Comparison of ENCODE assay signal across 1 cellular context in the genomic region with DNA sequence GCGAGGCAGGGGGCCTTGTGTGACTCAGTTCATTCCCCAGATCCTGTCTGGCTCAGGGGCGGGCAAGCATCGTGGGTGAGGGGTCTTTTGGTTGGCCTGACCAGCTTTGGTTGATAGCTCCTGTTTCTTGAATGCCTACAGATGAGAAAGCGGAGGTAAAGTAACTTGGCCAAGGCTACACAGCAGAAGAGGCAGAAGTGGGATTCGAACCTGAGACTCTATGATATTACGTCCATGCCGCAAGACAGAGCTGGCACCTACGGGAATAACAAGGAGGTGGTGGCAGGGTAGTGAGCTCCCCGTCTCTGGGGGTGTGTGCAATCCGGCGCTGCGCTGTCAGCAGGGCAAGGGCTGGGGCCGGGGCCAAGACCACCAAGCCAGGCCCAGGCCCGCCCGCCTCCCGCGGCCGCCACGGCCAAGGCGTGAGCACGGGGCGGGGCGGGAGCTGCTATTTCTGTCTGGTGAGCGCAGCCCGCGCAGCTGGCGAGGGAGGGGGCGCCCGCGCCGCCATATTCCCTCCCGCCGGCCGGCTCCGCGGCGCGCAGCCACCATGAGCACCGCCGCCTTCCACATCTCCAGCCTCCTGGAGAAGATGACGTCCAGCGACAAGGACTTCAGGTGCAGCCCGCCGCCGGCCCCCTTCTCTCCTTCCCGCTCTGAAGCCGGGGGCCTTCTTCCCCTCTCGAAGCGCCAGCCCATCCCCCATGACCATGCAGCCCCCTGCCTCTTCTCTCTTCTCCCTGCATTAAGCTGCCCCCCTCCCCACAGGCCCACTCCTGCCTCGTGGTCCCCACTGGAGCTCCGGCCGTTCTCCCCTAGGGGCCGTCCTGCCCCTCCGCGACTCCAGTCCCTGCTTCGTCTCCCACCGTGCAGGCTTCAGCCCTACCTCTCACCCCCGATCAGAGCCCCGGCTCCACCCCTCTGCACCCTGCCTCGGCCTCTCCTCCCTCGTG.
TF ChIP-seq lines count a peak whose summit lies in the region.

CAND2 (plus strand) TSS at position 510 of the 953 bp plus-strand sequence; CDS start at position 551, 41 bp downstream.

TF ChIP-seq in K562, 482 proteins besides CTCF, POLR2A, EP300 and RAD21 (continued from another document and continues in another):
- TF ChIP-seq ZBTB40 (IDR thresholded peaks at IDR 0.05) (peak; percentile 47; the same call in 1 of the 2 replicates), ZBTB40 (CRISPR knock-in tag; IDR thresholded peaks at IDR 0.05) (no peak), NCOA6 (IDR thresholded peaks at IDR 0.05) (no peak), SMAD1 (IDR thresholded peaks at IDR 0.05; ENCODE audit: low read depth, low read length, partially characterized antibody) (no peak), JUND (IDR thresholded peaks at IDR 0.05; ENCODE audit: borderline replicate concordance, low read depth, low read length) (no peak), JUND (tag; IDR thresholded peaks at IDR 0.05; ENCODE audit: borderline replicate concordance, low read depth, low read length) (0 out of 3 replicates have a peak, but pooled peaks have one; percentile 26), NFRKB (IDR thresholded peaks at IDR 0.05; ENCODE audit: low read depth) (peak; percentile 87), ZNF316 (IDR thresholded peaks at IDR 0.05) (no peak), ZNF41 (CRISPR knock-in tag; conservative IDR thresholded peaks at IDR 0.05) (no peak), CEBPG (CRISPR knock-in tag; IDR thresholded peaks at IDR 0.05) (no peak), CEBPG (tag; conservative IDR thresholded peaks at IDR 0.05 in 1 of 2, IDR thresholded peaks at IDR 0.05 in 1 of 2) (no peak), CREM (IDR thresholded peaks at IDR 0.05; ENCODE audit: low read depth) (0 out of 2 replicates have a peak, but pooled peaks have one; percentile 41), FOXM1 (IDR thresholded peaks at IDR 0.05; ENCODE audit: low read depth) (no peak), FOXM1 (CRISPR knock-in tag; IDR thresholded peaks at IDR 0.05; ENCODE audit: low read depth) (no peak; the same call in 1 of the 2 replicates), ZKSCAN8 (CRISPR knock-in tag; IDR thresholded peaks at IDR 0.05) (no peak), ZFX (CRISPR knock-in tag; IDR thresholded peaks at IDR 0.05) (peak; percentile 99), SREBF2 (CRISPR knock-in tag; IDR thresholded peaks at IDR 0.05) (peak; percentile 39; the same call in 1 of the 2 replicates), KLF6 (CRISPR knock-in tag; IDR thresholded peaks at IDR 0.05; ENCODE audit: borderline replicate concordance) (no peak), ZNF76 (CRISPR knock-in tag; IDR thresholded peaks at IDR 0.05; ENCODE audit: borderline replicate concordance) (no peak), ZNF121 (CRISPR knock-in tag; conservative IDR thresholded peaks at IDR 0.05) (no peak), ELK1 (CRISPR knock-in tag; IDR thresholded peaks at IDR 0.05) (0 out of 2 replicates have a peak, but pooled peaks have one; percentile 62), NBN (IDR thresholded peaks at IDR 0.05; ENCODE audit: low read depth) (0 out of 2 replicates have a peak, but pooled peaks have one; percentile 35), ATF1 (CRISPR knock-in tag; IDR thresholded peaks at IDR 0.05) (no peak), ATF1 (tag; IDR thresholded peaks at IDR 0.05) (peak; percentile 78), OTX1 (CRISPR knock-in tag; IDR thresholded peaks at IDR 0.05) (peak; percentile 70; the same call in 1 of the 2 replicates), TFE3 (CRISPR knock-in tag; IDR thresholded peaks at IDR 0.05) (no peak), ZFP30 (CRISPR knock-in tag; IDR thresholded peaks at IDR 0.05; ENCODE audit: borderline replicate concordance) (no peak), BMI1 (IDR thresholded peaks at IDR 0.05; ENCODE audit: low read length) (no peak), CAMTA2 (CRISPR knock-in tag; conservative IDR thresholded peaks at IDR 0.05) (no peak; the same call in 1 of the 2 replicates), ZFPM2 (CRISPR knock-in tag; IDR thresholded peaks at IDR 0.05) (no peak), XRCC4 (IDR thresholded peaks at IDR 0.05; ENCODE audit: extremely low read depth, insufficient read depth, insufficient read length) (no peak), TAF7 (tag; IDR thresholded peaks at IDR 0.05) (no peak)
- TF ChIP-seq, protein P1, sequence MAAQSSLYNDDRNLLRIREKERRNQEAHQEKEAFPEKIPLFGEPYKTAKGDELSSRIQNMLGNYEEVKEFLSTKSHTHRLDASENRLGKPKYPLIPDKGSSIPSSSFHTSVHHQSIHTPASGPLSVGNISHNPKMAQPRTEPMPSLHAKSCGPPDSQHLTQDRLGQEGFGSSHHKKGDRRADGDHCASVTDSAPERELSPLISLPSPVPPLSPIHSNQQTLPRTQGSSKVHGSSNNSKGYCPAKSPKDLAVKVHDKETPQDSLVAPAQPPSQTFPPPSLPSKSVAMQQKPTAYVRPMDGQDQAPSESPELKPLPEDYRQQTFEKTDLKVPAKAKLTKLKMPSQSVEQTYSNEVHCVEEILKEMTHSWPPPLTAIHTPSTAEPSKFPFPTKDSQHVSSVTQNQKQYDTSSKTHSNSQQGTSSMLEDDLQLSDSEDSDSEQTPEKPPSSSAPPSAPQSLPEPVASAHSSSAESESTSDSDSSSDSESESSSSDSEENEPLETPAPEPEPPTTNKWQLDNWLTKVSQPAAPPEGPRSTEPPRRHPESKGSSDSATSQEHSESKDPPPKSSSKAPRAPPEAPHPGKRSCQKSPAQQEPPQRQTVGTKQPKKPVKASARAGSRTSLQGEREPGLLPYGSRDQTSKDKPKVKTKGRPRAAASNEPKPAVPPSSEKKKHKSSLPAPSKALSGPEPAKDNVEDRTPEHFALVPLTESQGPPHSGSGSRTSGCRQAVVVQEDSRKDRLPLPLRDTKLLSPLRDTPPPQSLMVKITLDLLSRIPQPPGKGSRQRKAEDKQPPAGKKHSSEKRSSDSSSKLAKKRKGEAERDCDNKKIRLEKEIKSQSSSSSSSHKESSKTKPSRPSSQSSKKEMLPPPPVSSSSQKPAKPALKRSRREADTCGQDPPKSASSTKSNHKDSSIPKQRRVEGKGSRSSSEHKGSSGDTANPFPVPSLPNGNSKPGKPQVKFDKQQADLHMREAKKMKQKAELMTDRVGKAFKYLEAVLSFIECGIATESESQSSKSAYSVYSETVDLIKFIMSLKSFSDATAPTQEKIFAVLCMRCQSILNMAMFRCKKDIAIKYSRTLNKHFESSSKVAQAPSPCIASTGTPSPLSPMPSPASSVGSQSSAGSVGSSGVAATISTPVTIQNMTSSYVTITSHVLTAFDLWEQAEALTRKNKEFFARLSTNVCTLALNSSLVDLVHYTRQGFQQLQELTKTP (IDR thresholded peaks at IDR 0.05; ENCODE audit: low read depth in 1 of 2, partially characterized antibody in 2 of 2) = no peak
- TF ChIP-seq, protein P2, sequence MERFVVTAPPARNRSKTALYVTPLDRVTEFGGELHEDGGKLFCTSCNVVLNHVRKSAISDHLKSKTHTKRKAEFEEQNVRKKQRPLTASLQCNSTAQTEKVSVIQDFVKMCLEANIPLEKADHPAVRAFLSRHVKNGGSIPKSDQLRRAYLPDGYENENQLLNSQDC (CRISPR knock-in tag; IDR thresholded peaks at IDR 0.05) = no peak
- TF ChIP-seq, protein P3, sequence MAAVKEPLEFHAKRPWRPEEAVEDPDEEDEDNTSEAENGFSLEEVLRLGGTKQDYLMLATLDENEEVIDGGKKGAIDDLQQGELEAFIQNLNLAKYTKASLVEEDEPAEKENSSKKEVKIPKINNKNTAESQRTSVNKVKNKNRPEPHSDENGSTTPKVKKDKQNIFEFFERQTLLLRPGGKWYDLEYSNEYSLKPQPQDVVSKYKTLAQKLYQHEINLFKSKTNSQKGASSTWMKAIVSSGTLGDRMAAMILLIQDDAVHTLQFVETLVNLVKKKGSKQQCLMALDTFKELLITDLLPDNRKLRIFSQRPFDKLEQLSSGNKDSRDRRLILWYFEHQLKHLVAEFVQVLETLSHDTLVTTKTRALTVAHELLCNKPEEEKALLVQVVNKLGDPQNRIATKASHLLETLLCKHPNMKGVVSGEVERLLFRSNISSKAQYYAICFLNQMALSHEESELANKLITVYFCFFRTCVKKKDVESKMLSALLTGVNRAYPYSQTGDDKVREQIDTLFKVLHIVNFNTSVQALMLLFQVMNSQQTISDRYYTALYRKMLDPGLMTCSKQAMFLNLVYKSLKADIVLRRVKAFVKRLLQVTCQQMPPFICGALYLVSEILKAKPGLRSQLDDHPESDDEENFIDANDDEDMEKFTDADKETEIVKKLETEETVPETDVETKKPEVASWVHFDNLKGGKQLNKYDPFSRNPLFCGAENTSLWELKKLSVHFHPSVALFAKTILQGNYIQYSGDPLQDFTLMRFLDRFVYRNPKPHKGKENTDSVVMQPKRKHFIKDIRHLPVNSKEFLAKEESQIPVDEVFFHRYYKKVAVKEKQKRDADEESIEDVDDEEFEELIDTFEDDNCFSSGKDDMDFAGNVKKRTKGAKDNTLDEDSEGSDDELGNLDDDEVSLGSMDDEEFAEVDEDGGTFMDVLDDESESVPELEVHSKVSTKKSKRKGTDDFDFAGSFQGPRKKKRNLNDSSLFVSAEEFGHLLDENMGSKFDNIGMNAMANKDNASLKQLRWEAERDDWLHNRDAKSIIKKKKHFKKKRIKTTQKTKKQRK (IDR thresholded peaks at IDR 0.05; ENCODE audit: borderline replicate concordance, low read depth, low read length) = no peak
